In genomic region chr22:42326301-42326700, GRCh38 we compare ENCODE assay signal across 19 cellular contexts. TPM values are rescaled to one million over a fixed set of nuclear protein-coding genes. Genes with fewer than 3 reads are reported as not detected.
DNase-seq lines count a peak whose midpoint lies in the region; ATAC-seq and TF ChIP-seq lines count a peak whose summit lies in the region.
"Had no signal": no experiment of that assay in that cellular context is flagged by ENCODE, and none has a peak within 500 bp of the region (broad histone marks: within the 10 kb centered on the region; RNA-seq: fewer than 3 reads in every experiment).

No MANE protein-coding gene starts in this region.

- H3K27ac ChIP-seq in SK-N-SH (ENCODE audit: low read depth in 2 of 2, low read length in 1 of 2) (no peak overlapping the region), GM23338 (ENCODE audit: low read depth) (no peak overlapping the region)
- H3K27ac ChIP-seq: 22Rv1 had no signal

- no peak overlapping the region for H3K27ac Mint-ChIP-seq in GM23338
- H3K27ac Mint-ChIP-seq in T-helper 17 cell: peak overlapping the region; percentile 69
- peak overlapping the region; percentile 26 for H3K27ac Mint-ChIP-seq in stimulated activated effector memory CD8-positive, alpha-beta T cell treated with anti-CD3 and anti-CD28 coated beads, Interleukin-12 subunit alpha, Interleukin-12 subunit beta, amount 100 ng/mL, for 72 hours
- H3K27ac Mint-ChIP-seq: B cell, IgD-negative memory B cell had no signal

- H3K4me1 ChIP-seq in SK-N-SH (ENCODE audit: control insufficient read depth in 1 of 2, insufficient read depth in 2 of 2, low read depth in 1 of 2, low read length in 1 of 2) (peaks cover 0 to 3% of the 10 kb centered on the region in 2 experiments; a peak in 1 of 4 replicates), GM23338 (ENCODE audit: insufficient read depth) (peaks cover 12% of the 10 kb centered on the region; the same call in 1 of the 2 replicates)

- TF ChIP-seq EP300 in SK-N-SH (IDR thresholded peaks at IDR 0.05; ENCODE audit: borderline replicate concordance in 1 of 2, low read depth in 1 of 2, low read length in 1 of 2): no peak

- no peak overlapping the region for H3K9ac ChIP-seq in SK-N-SH

- H3K4me2 ChIP-seq in SK-N-SH (no peak overlapping the region), GM23338 (no peak overlapping the region)

- ATAC-seq in SK-N-SH treated with all-trans-retinoic acid at 6 μM for 48 hours: no peak
- no peak for ATAC-seq in GM23338
- no peak for ATAC-seq in T-helper 17 cell
- ATAC-seq in stimulated activated effector memory CD8-positive, alpha-beta T cell treated with anti-CD3 and anti-CD28 coated beads, Interleukin-12 subunit alpha, Interleukin-12 subunit beta, amount 100 ng/mL, for 72 hours: no peak

- H3K9me3 ChIP-seq in SK-N-SH (no peaks in the 10 kb centered on the region), T-helper 17 cell (ENCODE audit: control insufficient read depth, low read length, poor library complexity, severe bottlenecking) (no peaks in the 10 kb centered on the region)

- H2AFZ ChIP-seq in SK-N-SH (ENCODE audit: low read depth) (no peak overlapping the region), GM23338 (no peak overlapping the region)

- peaks cover 8% of the 10 kb centered on the region; the same call in 1 of the 3 replicates for H3K36me3 Mint-ChIP-seq in GM23338 (ENCODE audit: low read depth)
- peaks cover 4% of the 10 kb centered on the region for H3K36me3 Mint-ChIP-seq in T-helper 17 cell (ENCODE audit: low read depth)
- peaks cover 28% of the 10 kb centered on the region for H3K36me3 Mint-ChIP-seq in stimulated activated effector memory CD8-positive, alpha-beta T cell treated with anti-CD3 and anti-CD28 coated beads, Interleukin-12 subunit alpha, Interleukin-12 subunit beta, amount 100 ng/mL, for 72 hours

- CTCF ChIA-PET in SK-N-SH (lab: Yijun Ruan, JAX): interaction anchor here (3.2 kb wide), 1 partner anchor 30 kb away, joined by 7 read pairs; no protein-coding TSS in a partner anchor

- TF ChIP-seq RAD21 in SK-N-SH (IDR thresholded peaks at IDR 0.05; ENCODE audit: low read length): no peak

- H3F3A ChIP-seq in SK-N-SH (replicated peaks; ENCODE audit: insufficient read depth) (no peaks in the 10 kb centered on the region), GM23338 (replicated peaks; ENCODE audit: low read depth) (no peaks in the 10 kb centered on the region)

- H3K27me3 Mint-ChIP-seq in GM23338 (ENCODE audit: insufficient read depth, low read depth, poor library complexity): peaks cover 9% of the 10 kb centered on the region
- no peaks in the 10 kb centered on the region for H3K27me3 Mint-ChIP-seq in T-helper 17 cell

- H3K79me2 ChIP-seq in SK-N-SH (ENCODE audit: insufficient read depth) (no peaks in the 10 kb centered on the region), GM23338 (replicated peaks; ENCODE audit: insufficient read depth) (no peaks in the 10 kb centered on the region)

- H3K9me2 ChIP-seq in SK-N-SH (no peaks in the 10 kb centered on the region), GM23338 (ENCODE audit: insufficient read depth) (no peaks in the 10 kb centered on the region)

- H3K4me3 Mint-ChIP-seq in GM23338 (no peak overlapping the region), T-helper 17 cell (no peak overlapping the region)
- H3K4me3 Mint-ChIP-seq in stimulated activated effector memory CD8-positive, alpha-beta T cell treated with anti-CD3 and anti-CD28 coated beads, Interleukin-12 subunit alpha, Interleukin-12 subunit beta, amount 100 ng/mL, for 72 hours: no peak overlapping the region
- H3K4me3 Mint-ChIP-seq: B cell, IgD-negative memory B cell had no signal

- H3K36me3 ChIP-seq in SK-N-SH (replicated peaks in 1 of 2; ENCODE audit: control insufficient read depth in 1 of 2, insufficient read depth in 2 of 2, low read length in 1 of 2) (no peaks in the 10 kb centered on the region), GM23338 (ENCODE audit: insufficient read depth) (no peaks in the 10 kb centered on the region)

- WGBS in SK-N-SH (ENCODE audit: low lambda C conversion rate): no CpG with 5 or more reads among the region's 8 CpGs

- H4K20me1 ChIP-seq in SK-N-SH (ENCODE audit: insufficient read depth): no peaks in the 10 kb centered on the region
- no peaks in the 10 kb centered on the region; the same call in 1 of the 2 replicates for H4K20me1 ChIP-seq in GM23338 (replicated peaks; ENCODE audit: insufficient read depth)

- POLR2A ChIA-PET in SK-N-SH (lab: Yijun Ruan, JAX): no interaction called here

- no peak for TF ChIP-seq CTCF in SK-N-SH (IDR thresholded peaks at IDR 0.05)
- TF ChIP-seq CTCF in GM23338 (conservative IDR thresholded peaks at IDR 0.05; ENCODE audit: low read depth in 2 of 2): no peak

- no peaks in the 10 kb centered on the region; the same call in 1 of the 3 replicates for H3K9me3 Mint-ChIP-seq in GM23338
- H3K9me3 Mint-ChIP-seq in stimulated activated effector memory CD8-positive, alpha-beta T cell treated with anti-CD3 and anti-CD28 coated beads, Interleukin-12 subunit alpha, Interleukin-12 subunit beta, amount 100 ng/mL, for 72 hours: no peaks in the 10 kb centered on the region
- H3K9me3 Mint-ChIP-seq: IgD-negative memory B cell had no signal

- H3K27me3 ChIP-seq in SK-N-SH (ENCODE audit: insufficient read depth) (no peaks in the 10 kb centered on the region), GM23338 (ENCODE audit: insufficient read depth) (no peaks in the 10 kb centered on the region)

- DNase-seq in SK-N-SH: no peak
- DNase-seq in GM23338 (ENCODE audit: low spot score): no peak
- no peak for DNase-seq in T-helper 17 cell
- DNase-seq in stimulated activated effector memory CD8-positive, alpha-beta T cell treated with anti-CD3 and anti-CD28 coated beads, Interleukin-12 subunit alpha, Interleukin-12 subunit beta, amount 100 ng/mL, for 72 hours (ENCODE audit: low spot score in 2 of 2): no peak
- no peak for DNase-seq in NAMALWA (ENCODE audit: low spot score)
- DNase-seq in GF-D8 (lab: John Stamatoyannopoulos, UW): no peak
- DNase-seq: DMS153, DND-41, H7, NCI-H1092 treated with DMSO at 0.1 percent for 48 hours, NCI-H1436, NCI-H187, NCI-H524 treated with DMSO at 0.1 percent for 48 hours, NCI-H774, Right ventricle myocardium superior had no signal

- H3K4me1 Mint-ChIP-seq in GM23338 (peaks cover 20% of the 10 kb centered on the region), T-helper 17 cell (peaks cover 39% of the 10 kb centered on the region)
- H3K4me1 Mint-ChIP-seq in stimulated activated effector memory CD8-positive, alpha-beta T cell treated with anti-CD3 and anti-CD28 coated beads, Interleukin-12 subunit alpha, Interleukin-12 subunit beta, amount 100 ng/mL, for 72 hours: peaks cover 36% of the 10 kb centered on the region

- H3K4me3 ChIP-seq in SK-N-SH (ENCODE audit: low read depth in 2 of 2, low read length in 1 of 2): no peak overlapping the region
- no peak overlapping the region for H3K4me3 ChIP-seq in GM23338

TF ChIP-seq in SK-N-SH, 30 proteins besides CTCF, POLR2A, EP300 and RAD21 (continues in another document):
- TF ChIP-seq TAF1 (IDR thresholded peaks at IDR 0.05; ENCODE audit: borderline replicate concordance, low read depth, low read length): no peak

TF ChIP-seq in SK-N-SH treated with all-trans-retinoic acid at 6 μM for 48 hours, 23 proteins besides CTCF, POLR2A, EP300 and RAD21 (continues in another document):
- TF ChIP-seq RARB (CRISPR knock-in tag; IDR thresholded peaks at IDR 0.05): no peak
- no peak for TF ChIP-seq ZC3H10 (CRISPR knock-in tag; IDR thresholded peaks at IDR 0.05)
- no peak for TF ChIP-seq POU6F1 (CRISPR knock-in tag; IDR thresholded peaks at IDR 0.05; ENCODE audit: borderline replicate concordance, low read depth)

TF ChIP-seq in GM23338, 12 proteins besides CTCF, POLR2A, EP300 and RAD21:
- TF ChIP-seq EZH2 (IDR thresholded peaks at IDR 0.05; ENCODE audit: low read depth, unreplicated experiment): no peak
- TF ChIP-seq REST (IDR thresholded peaks at IDR 0.05; ENCODE audit: unreplicated experiment): peak; percentile 39
- no peak for TF ChIP-seq NANOG (IDR thresholded peaks at IDR 0.05; ENCODE audit: borderline replicate concordance)

RNA-seq across cellular contexts. Expression of gene TCF20, which starts 55.8 kb away (rescaled TPM):
- 8.5 and 9.4 TPM in 2 replicates for polyA plus RNA-seq in SK-N-SH (2012; rRNA removed)
- polyA plus RNA-seq in SK-N-SH (2012; cell fraction: cytosol; rRNA removed): 5.1 and 7.1 TPM in 2 replicates
- 5.9 and 6.7 TPM in 2 replicates for polyA plus RNA-seq in SK-N-SH (2012; cell fraction: nucleus; rRNA removed)
- 57.5 and 68.7 TPM in 2 replicates for total RNA-seq in GM23338 (2014; rRNA removed; shearing (Covaris generic))
- 6.4 and 6.6 TPM in 2 replicates for polyA plus RNA-seq in GM23338 (2016; fragmentation: Nextera tagmentation; extraction: Ambion mirVana)
- 10 to 100 TPM; 68.7 to 81.9 TPM for total RNA-seq in T-helper 17 cell
